In genomic region chr16:22220076-22220453, GRCh38 we compare ENCODE assay signal across 14 cellular contexts. TPM values are rescaled to one million over a fixed set of nuclear protein-coding genes. Genes with fewer than 3 reads are reported as not detected.
A peak's percentile ranks its signal among the peaks of the same experiment; 100 is the strongest.
DNase-seq lines count a peak whose midpoint lies in the region; ATAC-seq and TF ChIP-seq lines count a peak whose summit lies in the region.
"Had no signal": no experiment of that assay in that cellular context is flagged by ENCODE, and none has a peak within 500 bp of the region (broad histone marks: within the 10 kb centered on the region; RNA-seq: fewer than 3 reads in every experiment).

No MANE protein-coding gene starts in this region.

- TF ChIP-seq CTCF in RWPE1 (conservative IDR thresholded peaks at IDR 0.05; ENCODE audit: low read depth): no peak

- H4K20me1 ChIP-seq in BLaER1 treated with 17β-estradiol and CSF1 and Interleukin-3, amounts not matched to agents 10 nM and 100 nM: peaks cover 0 to 94% (median 0%) of the 10 kb centered on the region in 11 experiments; a peak in 6 of 22 replicates

- no peaks in the 10 kb centered on the region for H3K27me3 ChIP-seq in BLaER1 treated with 17β-estradiol and CSF1 and Interleukin-3, amounts not matched to agents 10 nM and 100 nM
- no peaks in the 10 kb centered on the region for H3K27me3 ChIP-seq in rectal smooth muscle tissue (ENCODE audit: control insufficient read depth, insufficient read depth, low read length)

- H3K27ac ChIP-seq in BLaER1 treated with 17β-estradiol and CSF1 and Interleukin-3, amounts not matched to agents 10 nM and 100 nM: peak overlapping the region in 5 of 11 experiments; percentile 76 to 84 (median 81); a peak in 12 of 22 replicates
- H3K27ac ChIP-seq in RWPE1 (peak overlapping the region; percentile 45), rectal smooth muscle tissue (ENCODE audit: low read depth, low read length) (peak overlapping the region; percentile 25)

- peak overlapping the region in 1 of 11 experiments; percentile 44; a peak in 2 of 22 replicates for H3K9ac ChIP-seq in BLaER1 treated with 17β-estradiol and CSF1 and Interleukin-3, amounts not matched to agents 10 nM and 100 nM
- H3K9ac ChIP-seq in rectal smooth muscle tissue (ENCODE audit: low read length): no peak overlapping the region

- no peaks in the 10 kb centered on the region; a peak in 2 of 22 replicates for H3K9me3 ChIP-seq in BLaER1 treated with 17β-estradiol and CSF1 and Interleukin-3, amounts not matched to agents 10 nM and 100 nM (replicated peaks in 1 of 11)

- peaks cover 0 to 36% (median 7%) of the 10 kb centered on the region in 11 experiments; a peak in 14 of 22 replicates for H3K36me3 ChIP-seq in BLaER1 treated with 17β-estradiol and CSF1 and Interleukin-3, amounts not matched to agents 10 nM and 100 nM
- H3K36me3 ChIP-seq in rectal smooth muscle tissue (ENCODE audit: control insufficient read depth, insufficient read depth, low read length): no peaks in the 10 kb centered on the region

- no peak overlapping the region for H3K4me3 ChIP-seq in BLaER1 treated with 17β-estradiol and CSF1 and Interleukin-3, amounts not matched to agents 10 nM and 100 nM
- no peak overlapping the region for H3K4me3 ChIP-seq in rectal smooth muscle tissue (ENCODE audit: low read length)

- intact Hi-C loops in left cardiac atrium (cut with DNase I): no loop called here

- H3K4me2 ChIP-seq in BLaER1 treated with 17β-estradiol and CSF1 and Interleukin-3, amounts not matched to agents 10 nM and 100 nM: peak overlapping the region in 7 of 11 experiments; percentile 84 to 94 (median 91); a peak in 11 of 22 replicates

- ATAC-seq in left cardiac atrium (peak; percentile 84 to 89), GM19452 (IDR thresholded peaks at IDR 0.05; ENCODE audit: unreplicated experiment) (no peak)
- ATAC-seq: stimulated activated naive B cell treated with anti-CD40 and anti-IgM and Interleukin-4, amounts not matched to agents 10 μg/mL and 1 μg/mL and 100 μg/mL, for 72 hours had no signal

- H3K4me1 ChIP-seq in BLaER1 treated with 17β-estradiol and CSF1 and Interleukin-3, amounts not matched to agents 10 nM and 100 nM: peaks cover 44 to 84% (median 69%) of the 10 kb centered on the region in 10 experiments
- peaks cover 4% of the 10 kb centered on the region for H3K4me1 ChIP-seq in rectal smooth muscle tissue (ENCODE audit: control insufficient read depth, insufficient read depth, low read length)

- CTCF ChIA-PET in RWPE1 (lab: Yijun Ruan, JAX): interaction anchor here (0.6 to 0.9 kb wide), 2 partner anchors 101 to 183 kb away, joined by 3 to 5 read pairs; no protein-coding TSS in a partner anchor

- DNase-seq in RWPE1 (ENCODE audit: low spot score) (no peak), left cardiac atrium (peak; percentile 73), NCI-H1436 treated with DMSO at 0.1 percent for 48 hours (lab: John Stamatoyannopoulos, UW) (no peak), germinal center (ENCODE audit: low spot score) (no peak), DMS153 (lab: John Stamatoyannopoulos, UW) (no peak)
- DNase-seq: activated CD4-positive, alpha-beta T cell treated with anti-CD3 and anti-CD28 coated beads, Interleukin-2, amount 50 U/mL, for 48 hours; activated naive CD4-positive, alpha-beta T cell treated with anti-CD3 and anti-CD28 coated beads for 36 hours; islet precursor cell; NCI-H2081; stimulated activated naive B cell treated with anti-CD40 and anti-IgM and Interleukin-4, amounts not matched to agents 10 μg/mL and 1 μg/mL and 100 μg/mL, for 72 hours had no signal

- POLR2A ChIA-PET in RWPE1 (lab: Yijun Ruan, JAX; ENCODE audit: low non-redundant PET): no interaction called here

RNA-seq across cellular contexts. Expression of gene EEF2K, which starts 14.0 kb away (rescaled TPM):
- total RNA-seq in left cardiac atrium: 10 to 100 TPM; 32.0 to 34.0 TPM

RNA-seq across cellular contexts. Expression of gene SDR42E2, which starts 57.8 kb away (rescaled TPM):
- total RNA-seq in left cardiac atrium: not detected
- total RNA-seq: osteocyte had no signal
